Comparison of ENCODE assay signal across 9 cellular contexts in genomic region chr1:233240839-233241682, GRCh38. TPM values are rescaled to one million over a fixed set of nuclear protein-coding genes. Genes with fewer than 3 reads are reported as not detected.
DNase-seq lines count a peak whose midpoint lies in the region; ATAC-seq, FAIRE-seq and TF ChIP-seq lines count a peak whose summit lies in the region.
"Had no signal": no experiment of that assay in that cellular context is flagged by ENCODE, and none has a peak within 500 bp of the region (broad histone marks: within the 10 kb centered on the region; RNA-seq: fewer than 3 reads in every experiment).

No MANE protein-coding gene starts in this region.

- no peaks in the 10 kb centered on the region for H3K36me3 ChIP-seq in endothelial cell of umbilical vein (ENCODE audit: control insufficient read depth in 2 of 2, extremely low read depth in 1 of 2, insufficient read depth in 2 of 2, low read length in 2 of 2)

- dilution Hi-C loops in endothelial cell of umbilical vein (cut with MboI; ENCODE audit: extremely low pct_ligation_motif_present, low sequenced_read_pairs) = no loop called here

- POLR2A ChIA-PET in RWPE1 (lab: Yijun Ruan, JAX; ENCODE audit: low non-redundant PET) (no interaction called here), endothelial cell of umbilical vein (lab: Charles Lee) (no interaction called here)

- peak; percentile 79 for TF ChIP-seq CTCF in RWPE1 (conservative IDR thresholded peaks at IDR 0.05; ENCODE audit: low read depth)
- TF ChIP-seq CTCF in endothelial cell of umbilical vein (IDR thresholded peaks at IDR 0.05; ENCODE audit: extremely low read depth in 1 of 2, insufficient read depth in 1 of 2, low read depth in 1 of 2, low read length in 2 of 2) = peak; percentile 76 to 81

- CTCF ChIA-PET in RWPE1 (lab: Yijun Ruan, JAX) = no interaction called here
- CTCF ChIA-PET in endothelial cell of umbilical vein (lab: Charles Lee) = interaction anchor here (0.8 to 1.2 kb wide), 10 partner anchors 66 to 1485 kb away, joined by 3 to 9 read pairs (median 3); no protein-coding TSS in a partner anchor

- H3K9me3 ChIP-seq in endothelial cell of umbilical vein (replicated peaks; ENCODE audit: control insufficient read depth, insufficient read depth, low read length) = no peaks in the 10 kb centered on the region

- H2AFZ ChIP-seq in endothelial cell of umbilical vein (ENCODE audit: low read depth, low read length) = peak overlapping the region; percentile 31

- H3K4me2 ChIP-seq in endothelial cell of umbilical vein (ENCODE audit: insufficient read depth, low read length) = no peak overlapping the region

- intact Hi-C loops in endothelial cell of umbilical vein (cut with micrococcal nuclease) = loop anchor here (1.0 to 10.0 kb wide), 8 partner anchors 68 to 1375 kb away; partner anchors contain the start of genes NTPCR and SIPA1L2

- H3K4me3 ChIP-seq in endothelial cell of umbilical vein (replicated peaks in 1 of 3; ENCODE audit: insufficient read depth in 1 of 3, low read depth in 1 of 3, low read length in 3 of 3) = no peak overlapping the region

- H3K9me1 ChIP-seq in endothelial cell of umbilical vein (replicated peaks; ENCODE audit: control insufficient read depth, extremely low read depth, insufficient read depth, low read length) = no peaks in the 10 kb centered on the region

- BruUV-seq in endothelial cell of umbilical vein (replicated peaks; lab: Mats Ljungman, UMichigan) = no TSS peak

- FAIRE-seq in endothelial cell of umbilical vein (lab: Jason Lieb, UNC) = peak; percentile 82
- FAIRE-seq: G401.6 had no signal

- H4K20me1 ChIP-seq in endothelial cell of umbilical vein (replicated peaks; ENCODE audit: control insufficient read depth, extremely low read depth, insufficient read depth, low read length) = no peaks in the 10 kb centered on the region

- no peaks in the 10 kb centered on the region for H3K4me1 ChIP-seq in endothelial cell of umbilical vein (ENCODE audit: control insufficient read depth, extremely low read depth, insufficient read depth, low read length)

- no peaks in the 10 kb centered on the region for H3K27me3 ChIP-seq in endothelial cell of umbilical vein (ENCODE audit: control insufficient read depth in 2 of 2, insufficient read depth in 2 of 2, low read length in 2 of 2)

- TF ChIP-seq POLR2A in endothelial cell of umbilical vein (IDR thresholded peaks at IDR 0.05; ENCODE audit: low read depth, low read length) = no peak

- H3K79me2 ChIP-seq in endothelial cell of umbilical vein (ENCODE audit: control insufficient read depth, insufficient read depth, low read length) = no peaks in the 10 kb centered on the region

- ATAC-seq in HG02610 (IDR thresholded peaks at IDR 0.05; ENCODE audit: unreplicated experiment) (peak; percentile 86), HG03521 (IDR thresholded peaks at IDR 0.05; ENCODE audit: unreplicated experiment) (no peak)

- H3K27ac ChIP-seq in RWPE1 (no peak overlapping the region), endothelial cell of umbilical vein (ENCODE audit: insufficient read depth, low read depth, low read length) (no peak overlapping the region)

- DNase-seq in NCI-H2081 (lab: John Stamatoyannopoulos, UW) (peak; percentile 17 to 42), NCI-H2081 treated with DMSO at 0.1 percent for 48 hours (lab: John Stamatoyannopoulos, UW) (no peak), RWPE1 (ENCODE audit: low spot score) (peak; percentile 21), endothelial cell of umbilical vein (ENCODE audit: low read depth, low spot score) (peak; percentile 65), mucosa of gallbladder (ENCODE audit: low spot score) (peak; percentile 58), NCI-H187 treated with DMSO at 0.1 percent for 48 hours (lab: John Stamatoyannopoulos, UW) (no peak)

- H3K9ac ChIP-seq in endothelial cell of umbilical vein (replicated peaks; ENCODE audit: extremely low read depth, insufficient read depth, low read length) = no peak overlapping the region

TF ChIP-seq in endothelial cell of umbilical vein, 7 proteins besides CTCF, POLR2A, EP300 and RAD21:
- TF ChIP-seq MYC (IDR thresholded peaks at IDR 0.05; ENCODE audit: low read depth, low read length) = no peak
- TF ChIP-seq GATA2 (IDR thresholded peaks at IDR 0.05; ENCODE audit: insufficient read depth, insufficient read length, low read depth, low read length) = no peak
- TF ChIP-seq FOS (IDR thresholded peaks at IDR 0.05; ENCODE audit: borderline replicate concordance, insufficient read depth, low read length) = no peak
- TF ChIP-seq MAX (IDR thresholded peaks at IDR 0.05; ENCODE audit: insufficient read depth, insufficient read length) = no peak
- TF ChIP-seq EZH2 (IDR thresholded peaks at IDR 0.05; ENCODE audit: borderline replicate concordance, low read depth, low read length, severe bottlenecking) = no peak
- TF ChIP-seq POLR2AphosphoS5 (IDR thresholded peaks at IDR 0.05; ENCODE audit: insufficient read depth, low read depth, low read length) = no peak
- no peak for TF ChIP-seq JUN (IDR thresholded peaks at IDR 0.05; ENCODE audit: borderline replicate concordance, insufficient read depth, insufficient read length, low read depth)

RNA-seq across cellular contexts. Expression of gene PCNX2, which starts 54.5 kb away (rescaled TPM):
- total RNA-seq in endothelial cell of umbilical vein (6.6 and 7.6 TPM in 2 replicates), mucosa of gallbladder (28.4 TPM)
- polyA plus RNA-seq in endothelial cell of umbilical vein = 7.6 and 11.0 TPM in 2 replicates
- 4.8 and 7.2 TPM in 2 replicates for polyA plus RNA-seq in endothelial cell of umbilical vein (2011; cell fraction: cytosol; rRNA removed)
- polyA plus RNA-seq in endothelial cell of umbilical vein (2011; cell fraction: nucleus; rRNA removed) = 26.0 and 28.3 TPM in 2 replicates
- 7.0 and 7.4 TPM in 2 replicates for polyA plus RNA-seq in endothelial cell of umbilical vein (2012)
- 33.8 and 41.7 TPM in 2 replicates for polyA minus RNA-seq in endothelial cell of umbilical vein
- 17.3 TPM for polyA minus RNA-seq in endothelial cell of umbilical vein (2011; cell fraction: cytosol; rRNA and poly(A)+ RNA removed)
- 54.0 and 96.5 TPM in 2 replicates for polyA minus RNA-seq in endothelial cell of umbilical vein (2011; cell fraction: nucleus; rRNA and poly(A)+ RNA removed)

Comparison
In these comparisons a context has a peak if more than half of its experiments do, and no peak if none do; other contexts are left out.
1. DNase-seq: peak in NCI-H2081 (2 of 2), RWPE1 (single experiment), endothelial cell of umbilical vein (single experiment) and mucosa of gallbladder (single experiment); none in NCI-H2081 treated with DMSO at 0.1 percent for 48 hours (single experiment) and NCI-H187 treated with DMSO at 0.1 percent for 48 hours (single experiment).